8 cellular contexts compared by ENCODE assay signal in genomic region chr2:105398522-105399206, GRCh38. TPM values are rescaled to one million over a fixed set of nuclear protein-coding genes. Genes with fewer than 3 reads are reported as not detected.
DNase-seq lines count a peak whose midpoint lies in the region; ATAC-seq, FAIRE-seq and TF ChIP-seq lines count a peak whose summit lies in the region.

A gene with protein sequence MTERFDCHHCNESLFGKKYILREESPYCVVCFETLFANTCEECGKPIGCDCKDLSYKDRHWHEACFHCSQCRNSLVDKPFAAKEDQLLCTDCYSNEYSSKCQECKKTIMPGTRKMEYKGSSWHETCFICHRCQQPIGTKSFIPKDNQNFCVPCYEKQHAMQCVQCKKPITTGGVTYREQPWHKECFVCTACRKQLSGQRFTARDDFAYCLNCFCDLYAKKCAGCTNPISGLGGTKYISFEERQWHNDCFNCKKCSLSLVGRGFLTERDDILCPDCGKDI (minus strand): TSS chr2:105399051. CDS start chr2:105386516, 12,535 bp downstream.

- ATAC-seq in HG02623 (IDR thresholded peaks at IDR 0.05; ENCODE audit: unreplicated experiment) (peak; percentile 98), WTC11 (peak; percentile 88)

- CTCF ChIA-PET in WTC11 (lab: Charles Lee), result interaction anchor here (0.6 to 1.1 kb wide), 6 partner anchors 14 to 160 kb away, joined by 3 to 6 read pairs (median 4); no protein-coding TSS in a partner anchor

- peaks cover 8% of the 10 kb centered on the region for H3K36me3 ChIP-seq in bronchial epithelial cell (ENCODE audit: control insufficient read depth, insufficient read depth, low read length)

- H3K27ac Mint-ChIP-seq in WTC11, result no peak within 1 kb of the TSS

- no peak for FAIRE-seq in bronchial epithelial cell (lab: Jason Lieb, UNC)

- peaks cover 10% of the 10 kb centered on the region; the same call in 1 of the 2 replicates for H3K36me3 Mint-ChIP-seq in WTC11

- DNase-seq in GM13977 (ENCODE audit: low spot score) (peak; percentile 90), NCI-H1105 treated with DMSO at 0.1 percent for 48 hours (lab: John Stamatoyannopoulos, UW) (peak; percentile 20), WTC11 (ENCODE audit: low spot score) (peak; percentile 81), bronchial epithelial cell (ENCODE audit: low read depth) (peak; percentile 61), islet precursor cell (peak; percentile 90), inferior parietal cortex (ENCODE audit: extremely low spot score) (no peak)
- peak; percentile 80 for DNase-seq in stimulated activated CD4-positive, alpha-beta T cell treated with anti-CD3 and anti-CD28 coated beads, Interleukin-15, amount 100 ng/mL, for 24 hours

- POLR2A ChIA-PET in WTC11 (lab: Charles Lee), result interaction anchor here (0.6 to 0.9 kb wide), 2 partner anchors 19 to 57 kb away, joined by 3 read pairs; no protein-coding TSS in a partner anchor

- peak; percentile 54 for TF ChIP-seq CTCF in GM13977 (IDR thresholded peaks at IDR 0.05; ENCODE audit: extremely low read depth, insufficient read depth, missing control alignments)
- TF ChIP-seq CTCF in WTC11 (IDR thresholded peaks at IDR 0.05), result no peak; the same call in 1 of the 2 replicates
- peak; percentile 57 for TF ChIP-seq CTCF in bronchial epithelial cell (IDR thresholded peaks at IDR 0.05; ENCODE audit: insufficient read depth, low read length, severe bottlenecking)

- H3K4me3 Mint-ChIP-seq in WTC11, result peak within 1 kb of the TSS; percentile 88

- no peaks in the 10 kb centered on the region for H3K27me3 ChIP-seq in bronchial epithelial cell (ENCODE audit: control insufficient read depth, insufficient read depth, low read length)

- in situ Hi-C loops in GM13977 (cut with MboI; ENCODE audit: low pct_unique_long_range_greater_than_20kb, low sequenced_read_pairs, unreplicated experiment), result no loop called here

- H3K27me3 Mint-ChIP-seq in WTC11 (ENCODE audit: low read depth), result peaks cover 25% of the 10 kb centered on the region

- peaks cover 4% of the 10 kb centered on the region for H3K9me3 Mint-ChIP-seq in WTC11

- H3K4me3 ChIP-seq in bronchial epithelial cell (ENCODE audit: low read depth, low read length), result peak within 1 kb of the TSS; percentile 86

- peaks cover 26% of the 10 kb centered on the region for H3K4me1 Mint-ChIP-seq in WTC11

TF ChIP-seq in WTC11, 78 proteins besides CTCF, POLR2A, EP300 and RAD21:
- TF ChIP-seq ETV6 (CRISPR knock-in tag; IDR thresholded peaks at IDR 0.05) (peak; percentile 73; the same call in 1 of the 2 replicates), SMAD4 (CRISPR knock-in tag; IDR thresholded peaks at IDR 0.05) (no peak), MLX (CRISPR knock-in tag; IDR thresholded peaks at IDR 0.05) (no peak), ESRRA (CRISPR knock-in tag; IDR thresholded peaks at IDR 0.05; ENCODE audit: borderline replicate concordance) (peak; percentile 10; the same call in 1 of the 2 replicates), ZNF423 (CRISPR knock-in tag; IDR thresholded peaks at IDR 0.05) (peak; percentile 76), ELF4 (CRISPR knock-in tag; IDR thresholded peaks at IDR 0.05; ENCODE audit: low read depth) (no peak), JUN (CRISPR knock-in tag; IDR thresholded peaks at IDR 0.05) (peak; percentile 84; the same call in 1 of the 2 replicates), CREM (CRISPR knock-in tag; IDR thresholded peaks at IDR 0.05) (0 out of 2 replicates have a peak, but pooled peaks have one; percentile 14), EMX1 (CRISPR knock-in tag; IDR thresholded peaks at IDR 0.05) (0 out of 2 replicates have a peak, but pooled peaks have one; percentile 26), ZNF263 (CRISPR knock-in tag; IDR thresholded peaks at IDR 0.05; ENCODE audit: low read depth) (peak; percentile 90), SP1 (CRISPR knock-in tag; conservative IDR thresholded peaks at IDR 0.05) (peak; percentile 59), FOXP4 (CRISPR knock-in tag; IDR thresholded peaks at IDR 0.05) (peak; percentile 84; the same call in 1 of the 2 replicates), TP53 (CRISPR knock-in tag; IDR thresholded peaks at IDR 0.05) (no peak)
- TF ChIP-seq, protein P1, sequence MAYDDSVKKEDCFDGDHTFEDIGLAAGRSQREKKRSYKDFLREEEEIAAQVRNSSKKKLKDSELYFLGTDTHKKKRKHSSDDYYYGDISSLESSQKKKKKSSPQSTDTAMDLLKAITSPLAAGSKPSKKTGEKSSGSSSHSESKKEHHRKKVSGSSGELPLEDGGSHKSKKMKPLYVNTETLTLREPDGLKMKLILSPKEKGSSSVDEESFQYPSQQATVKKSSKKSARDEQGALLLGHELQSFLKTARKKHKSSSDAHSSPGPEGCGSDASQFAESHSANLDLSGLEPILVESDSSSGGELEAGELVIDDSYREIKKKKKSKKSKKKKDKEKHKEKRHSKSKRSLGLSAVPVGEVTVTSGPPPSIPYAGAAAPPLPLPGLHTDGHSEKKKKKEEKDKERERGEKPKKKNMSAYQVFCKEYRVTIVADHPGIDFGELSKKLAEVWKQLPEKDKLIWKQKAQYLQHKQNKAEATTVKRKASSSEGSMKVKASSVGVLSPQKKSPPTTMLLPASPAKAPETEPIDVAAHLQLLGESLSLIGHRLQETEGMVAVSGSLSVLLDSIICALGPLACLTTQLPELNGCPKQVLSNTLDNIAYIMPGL (CRISPR knock-in tag; IDR thresholded peaks at IDR 0.05), result peak; percentile 66; the same call in 1 of the 2 replicates

RNA-seq across cellular contexts. Expression of the gene that starts here (rescaled TPM):
- total RNA-seq in WTC11 (2021) (21.1 to 22.2 TPM (median 22.1 TPM) in 3 replicates), bronchial epithelial cell (67.2 and 76.9 TPM in 2 replicates)
